In the genomic region with DNA sequence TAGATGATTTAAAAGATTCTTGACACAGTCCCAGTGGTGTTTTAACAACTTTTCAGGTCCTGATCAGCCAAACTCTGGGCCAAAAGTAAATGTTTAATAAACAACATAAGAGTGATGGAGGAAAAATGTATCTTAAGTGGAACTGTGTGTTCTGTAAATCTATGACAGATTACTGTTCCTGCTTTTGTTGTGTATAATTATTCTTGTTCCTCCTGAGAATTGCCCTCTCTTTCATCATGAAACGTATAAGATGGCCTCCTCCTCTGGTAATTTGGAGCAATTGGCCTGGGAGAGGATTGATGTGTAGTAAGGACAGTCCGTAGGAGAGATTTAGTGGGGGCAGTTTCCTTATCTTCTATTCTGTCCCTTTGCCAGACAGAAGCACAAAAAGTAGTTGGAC, we compare ENCODE assay signal across 22 cellular contexts. TPM values are rescaled to one million over a fixed set of nuclear protein-coding genes. Genes with fewer than 3 reads are reported as not detected.
DNase-seq lines count a peak whose midpoint lies in the region; ATAC-seq and TF ChIP-seq lines count a peak whose summit lies in the region.
"Had no signal": no experiment of that assay in that cellular context is flagged by ENCODE, and none has a peak within 500 bp of the region (broad histone marks: within the 10 kb centered on the region; RNA-seq: fewer than 3 reads in every experiment).

No MANE protein-coding gene starts in this region.

- WGBS in H9 (ENCODE audit: extremely low coverage, insufficient read length, low lambda C conversion rate), result no CpG with 5 or more reads among the region's 2 CpGs
- WGBS in endodermal cell (ENCODE audit: insufficient coverage in 1 of 2, insufficient read length in 1 of 2), 2 experiments, result 63 to 89% methylated on average over 2 of the region's 2 CpGs
- 63 to 74% methylated on average over 2 of the region's 2 CpGs for WGBS in sigmoid colon, 2 donors
- WGBS in right lobe of liver (ENCODE audit: insufficient coverage, low coverage, low lambda C conversion rate, missing lambda C conversion rate), result 56% methylated on average over 2 of the region's 2 CpGs

- H3K27me3 ChIP-seq in H9 (ENCODE audit: insufficient read depth, low read length) (no peaks in the 10 kb centered on the region), OCI-LY1 (ENCODE audit: insufficient read depth, low read length) (no peaks in the 10 kb centered on the region), endodermal cell (ENCODE audit: control insufficient read depth, insufficient read depth, low read length, poor library complexity, severe bottlenecking) (no peaks in the 10 kb centered on the region), sigmoid colon (no peaks in the 10 kb centered on the region), right lobe of liver (no peaks in the 10 kb centered on the region)
- H3K27me3 ChIP-seq: adrenal gland, dorsolateral prefrontal cortex, MG63, pancreas, transverse colon had no signal

- H3K56ac ChIP-seq in H9 (ENCODE audit: insufficient read length, low read depth, low read length), result no peak overlapping the region

- H3K4me3 Mint-ChIP-seq in H9, result no peak overlapping the region; a peak in 2 of 5 replicates
- H3K4me3 Mint-ChIP-seq in endodermal cell, result no peak overlapping the region
- H3K4me3 Mint-ChIP-seq: naive B cell had no signal

- H2BK20ac ChIP-seq in H9 (ENCODE audit: low read depth, low read length, poor library complexity, severe bottlenecking), result no peak overlapping the region

- no peak overlapping the region for H2BK12ac ChIP-seq in H9 (ENCODE audit: insufficient read length, low read depth, low read length)

- no peak overlapping the region for H3K4me2 ChIP-seq in H9 (ENCODE audit: insufficient read depth, insufficient read length, low read length)
- no peak overlapping the region for H3K4me2 ChIP-seq in OCI-LY1 (ENCODE audit: low read length)

- H3K4me1 Mint-ChIP-seq in H9, result peaks cover 53 to 54% of the 10 kb centered on the region in 2 experiments
- peaks cover 43% of the 10 kb centered on the region for H3K4me1 Mint-ChIP-seq in endodermal cell

- H3K36me3 Mint-ChIP-seq in H9 (ENCODE audit: insufficient read depth in 1 of 3, low read depth in 3 of 3) (peaks cover 0 to 4% (median 2%) of the 10 kb centered on the region in 3 experiments; a peak in 4 of 7 replicates), endodermal cell (ENCODE audit: low read depth) (peaks cover 8% of the 10 kb centered on the region)

- no peaks in the 10 kb centered on the region for H3K79me1 ChIP-seq in H9 (ENCODE audit: insufficient read depth, low read depth, low read length, poor library complexity, severe bottlenecking)

- no peak overlapping the region for H2BK5ac ChIP-seq in H9 (ENCODE audit: insufficient read length, low read length)

- no peak overlapping the region for H4K91ac ChIP-seq in H9 (ENCODE audit: insufficient read length, low read depth, low read length)

- H3T11ph ChIP-seq in H9 (ENCODE audit: low read length), result no peak overlapping the region

- no peaks in the 10 kb centered on the region for H3K9me3 ChIP-seq in H9 (ENCODE audit: control insufficient read depth, low read depth, low read length)
- H3K9me3 ChIP-seq in OCI-LY1 (ENCODE audit: low read length), result no peaks in the 10 kb centered on the region
- no peaks in the 10 kb centered on the region for H3K9me3 ChIP-seq in endodermal cell (ENCODE audit: control insufficient read depth, low read length)
- H3K9me3 ChIP-seq in sigmoid colon, result no peaks in the 10 kb centered on the region
- no peaks in the 10 kb centered on the region for H3K9me3 ChIP-seq in right lobe of liver
- H3K9me3 ChIP-seq: adrenal gland, HAP-1, MG63, pancreas, transverse colon had no signal

- ATAC-seq in right lobe of liver (no peak), HG03108 (IDR thresholded peaks at IDR 0.05; ENCODE audit: unreplicated experiment) (no peak)
- ATAC-seq: left cardiac atrium, pancreas, sciatic nerve had no signal

- H3K36me3 ChIP-seq in OCI-LY1 (ENCODE audit: insufficient read depth, low read length) (peaks cover 5% of the 10 kb centered on the region; the same call in 1 of the 2 replicates), endodermal cell (ENCODE audit: control insufficient read depth, insufficient read depth, low read length) (no peaks in the 10 kb centered on the region), sigmoid colon (no peaks in the 10 kb centered on the region), right lobe of liver (no peaks in the 10 kb centered on the region)
- H3K36me3 ChIP-seq: adrenal gland, HAP-1, pancreas, transverse colon had no signal

- no peaks in the 10 kb centered on the region for H3F3A ChIP-seq in OCI-LY1 (ENCODE audit: insufficient read depth, low read length)

- no peaks in the 10 kb centered on the region for H4K20me1 ChIP-seq in H9 (ENCODE audit: control insufficient read depth, insufficient read depth, insufficient read length)
- no peaks in the 10 kb centered on the region for H4K20me1 ChIP-seq in OCI-LY1 (ENCODE audit: insufficient read depth, low read length)

- H3K27ac ChIP-seq in H9 (ENCODE audit: insufficient read length, low read depth, low read length), result no peak overlapping the region
- peak overlapping the region; percentile 83 for H3K27ac ChIP-seq in OCI-LY1 (ENCODE audit: low read depth, low read length, poor library complexity, severe bottlenecking)
- peak overlapping the region; percentile 14 for H3K27ac ChIP-seq in endodermal cell (ENCODE audit: low read depth, low read length)
- H3K27ac ChIP-seq in sigmoid colon, result peak overlapping the region; percentile 34 to 88 (median 53)
- H3K27ac ChIP-seq in right lobe of liver, result no peak overlapping the region

- H3K27me3 Mint-ChIP-seq in H9 (ENCODE audit: low read depth) (no peaks in the 10 kb centered on the region; the same call in none of the 2 replicates), endodermal cell (ENCODE audit: insufficient read depth) (no peaks in the 10 kb centered on the region)
- H3K27me3 Mint-ChIP-seq: naive B cell had no signal

- H2AK5ac ChIP-seq in H9 (ENCODE audit: insufficient read length, low read length), result no peak overlapping the region

- H3K23ac ChIP-seq in H9 (ENCODE audit: insufficient read length, low read depth, low read length), result no peak overlapping the region

- no peak overlapping the region for H4K5ac ChIP-seq in H9 (ENCODE audit: insufficient read length, low read depth, low read length)

- no peak overlapping the region for H3K18ac ChIP-seq in H9 (ENCODE audit: insufficient read length, low read depth, low read length)

- no peak overlapping the region for H4K8ac ChIP-seq in H9 (replicated peaks; ENCODE audit: insufficient read length, low read depth, low read length)

- intact Hi-C loops in sigmoid colon (cut with DNase I), result loop anchor here (5.0 kb wide), 1 partner anchor 439 kb away; no protein-coding TSS in a partner anchor
- intact Hi-C loops in right lobe of liver (cut with DNase I), result loop anchor here in 1 of 2 donors (10.0 kb wide), 1 partner anchor 53 kb away; no protein-coding TSS in a partner anchor

- H3K14ac ChIP-seq in H9 (ENCODE audit: insufficient read depth, low read length), result no peak overlapping the region

- no peak overlapping the region for H2BK120ac ChIP-seq in H9 (ENCODE audit: low read depth, low read length, poor library complexity, severe bottlenecking)

- H3K9ac ChIP-seq in H9 (ENCODE audit: extremely low read depth, insufficient read length, low read length) (no peak overlapping the region), OCI-LY1 (ENCODE audit: low read length) (no peak overlapping the region; the same call in 1 of the 2 replicates), endodermal cell (ENCODE audit: extremely low read depth, low read length, poor library complexity, severe bottlenecking) (no peak overlapping the region)

- H3K4me1 ChIP-seq in H9 (ENCODE audit: insufficient read depth, low read length) (peaks cover 24% of the 10 kb centered on the region), OCI-LY1 (ENCODE audit: insufficient read depth, low read length, severe bottlenecking) (peaks cover 60% of the 10 kb centered on the region), endodermal cell (ENCODE audit: control insufficient read depth, insufficient read depth, low read length) (peaks cover 10% of the 10 kb centered on the region), sigmoid colon (peaks cover 0 to 60% (median 54%) of the 10 kb centered on the region in 4 donors), right lobe of liver (peaks cover 0 to 38% (median 19%) of the 10 kb centered on the region in 4 donors)

- H3K9me3 Mint-ChIP-seq in H9, result no peaks in the 10 kb centered on the region
- H3K9me3 Mint-ChIP-seq in endodermal cell, result no peaks in the 10 kb centered on the region

- H3K79me2 ChIP-seq in H9 (ENCODE audit: insufficient read depth, low read length) (peaks cover 12% of the 10 kb centered on the region; the same call in 1 of the 2 replicates), OCI-LY1 (ENCODE audit: insufficient read depth, low read length) (peaks cover 30% of the 10 kb centered on the region)

- DNase-seq in H9 (no peak), endodermal cell (no peak), sigmoid colon (no peak), right lobe of liver (no peak), T-helper 9 cell (no peak)
- DNase-seq: activated CD4-positive, alpha-beta T cell treated with anti-CD3 and anti-CD28 coated beads, Interleukin-2, amount 50 U/mL, for 48 hours; activated effector memory CD4-positive, alpha-beta T cell treated with anti-CD3 and anti-CD28 coated beads, Interleukin-2, amount 50 U/mL, for 16 hours; adrenal gland; central memory CD4-positive, alpha-beta T cell; dorsolateral prefrontal cortex; left cardiac atrium; mesendoderm; MG63; naive B cell; NCI-H774; pancreas; T-helper 1 cell; transverse colon had no signal

- no peak for TF ChIP-seq POLR2A in sigmoid colon (IDR thresholded peaks at IDR 0.05)
- TF ChIP-seq POLR2A in right lobe of liver (IDR thresholded peaks at IDR 0.05), result no peak

- H3K23me2 ChIP-seq in H9 (ENCODE audit: insufficient read length, low read depth, low read length, poor library complexity, severe bottlenecking), result no peaks in the 10 kb centered on the region

- H3K4me3 ChIP-seq in OCI-LY1 (ENCODE audit: low read depth, low read length, poor library complexity, severe bottlenecking), result no peak overlapping the region
- no peak overlapping the region for H3K4me3 ChIP-seq in endodermal cell (ENCODE audit: low read length)
- H3K4me3 ChIP-seq in sigmoid colon, result no peak overlapping the region
- H3K4me3 ChIP-seq in right lobe of liver, result no peak overlapping the region
- H3K4me3 ChIP-seq: adrenal gland, dorsolateral prefrontal cortex, HAP-1, MG63, pancreas, transverse colon had no signal

- TF ChIP-seq CTCF in H9 (conservative IDR thresholded peaks at IDR 0.05) (no peak), OCI-LY1 (IDR thresholded peaks at IDR 0.05; ENCODE audit: low read length) (no peak), endodermal cell (conservative IDR thresholded peaks at IDR 0.05) (no peak), sigmoid colon (IDR thresholded peaks at IDR 0.05) (no peak), right lobe of liver (IDR thresholded peaks at IDR 0.05) (no peak)

- no peak overlapping the region for H3K4ac ChIP-seq in H9 (ENCODE audit: low read depth, low read length)

- H3K27ac Mint-ChIP-seq in H9 (peak overlapping the region; percentile 59 to 96 (median 78); a peak in 6 of 7 replicates), endodermal cell (no peak overlapping the region)

- no peak for TF ChIP-seq EP300 in sigmoid colon (IDR thresholded peaks at IDR 0.05)

- H3K9me2 ChIP-seq in OCI-LY1 (ENCODE audit: low read depth, low read length), result no peaks in the 10 kb centered on the region

- no peak overlapping the region for H2AFZ ChIP-seq in H9 (ENCODE audit: low read length)
- H2AFZ ChIP-seq in OCI-LY1 (ENCODE audit: low read length), result no peak overlapping the region

- H2BK15ac ChIP-seq in H9 (ENCODE audit: low read depth, low read length), result no peak overlapping the region

RNA-seq across cellular contexts. Expression of a gene that starts 34.5 kb away (rescaled TPM):
- total RNA-seq in H9 (2021) (56.1 and 57.6 TPM in 2 replicates), endodermal cell (10 to 100 TPM; 41.6 to 63.5 TPM), sigmoid colon (10 to 100 TPM; 32.6 to 38.5 (median 37.8) TPM), right lobe of liver (100 to 1,000 TPM in 4 of 6 experiments, 10 to 100 TPM in 2; 58.0 to 152 (median 131) TPM)
- polyA plus RNA-seq in endodermal cell (2013, experiment 1 of 2), result 85.8 TPM
- polyA plus RNA-seq in endodermal cell (2013, experiment 2 of 2), result 77.5 TPM
- polyA plus RNA-seq in sigmoid colon, result 10 to 100 TPM in 1 of 3 donors, 1 to 10 TPM in 2; 8.4 to 43.8 (median 9.5) TPM

Comparison
In these comparisons a context has a peak if more than half of its experiments do, and no peak if none do; other contexts are left out.
1. H3K27ac ChIP-seq: peak in OCI-LY1 (single experiment), endodermal cell (single experiment) and sigmoid colon (4 of 4); none in H9 (single experiment) and right lobe of liver (0 of 3).